8 cellular contexts compared by ENCODE assay signal in genomic region chr18:44887227-44887631, GRCh38.
DNase-seq lines count a peak whose midpoint lies in the region; ATAC-seq, FAIRE-seq and TF ChIP-seq lines count a peak whose summit lies in the region.

No MANE protein-coding gene starts in this region.

- peaks cover 56% of the 10 kb centered on the region for H3K4me1 Mint-ChIP-seq in stimulated activated memory B cell treated with anti-CD40 and anti-IgM and Interleukin-4, amounts not matched to agents 10 μg/mL and 1 μg/mL and 100 μg/mL, for 72 hours

- H4K20me1 ChIP-seq in HepG2 (ENCODE audit: insufficient read depth, low read length) (no peaks in the 10 kb centered on the region), hepatocyte (ENCODE audit: insufficient read depth, poor library complexity, severe bottlenecking) (no peaks in the 10 kb centered on the region)

- peaks cover 22% of the 10 kb centered on the region for H3K36me3 Mint-ChIP-seq in stimulated activated memory B cell treated with anti-CD40 and anti-IgM and Interleukin-4, amounts not matched to agents 10 μg/mL and 1 μg/mL and 100 μg/mL, for 72 hours

- peak; percentile 42 to 90 (median 56) for ATAC-seq in right lobe of liver
- no peak for ATAC-seq in HepG2
- ATAC-seq in HG03060 (IDR thresholded peaks at IDR 0.05; ENCODE audit: low read depth, unreplicated experiment), result peak; percentile 87
- peak; percentile 97 for ATAC-seq in stimulated activated memory B cell treated with anti-CD40 and anti-IgM and Interleukin-4, amounts not matched to agents 10 μg/mL and 1 μg/mL and 100 μg/mL, for 72 hours

- peaks cover 4% of the 10 kb centered on the region for H3K9me3 Mint-ChIP-seq in stimulated activated memory B cell treated with anti-CD40 and anti-IgM and Interleukin-4, amounts not matched to agents 10 μg/mL and 1 μg/mL and 100 μg/mL, for 72 hours

- H3K4me3 Mint-ChIP-seq in stimulated activated memory B cell treated with anti-CD40 and anti-IgM and Interleukin-4, amounts not matched to agents 10 μg/mL and 1 μg/mL and 100 μg/mL, for 72 hours, result peak overlapping the region; percentile 1

- no peak for FAIRE-seq in HepG2 (lab: Jason Lieb, UNC)

- no peak overlapping the region for H3K27ac ChIP-seq in right lobe of liver
- no peak overlapping the region for H3K27ac ChIP-seq in HepG2 (ENCODE audit: extremely low read length, insufficient read depth, low read length)
- peak overlapping the region; percentile 88 for H3K27ac ChIP-seq in hepatocyte

- H3K4me3 ChIP-seq in right lobe of liver, result no peak overlapping the region
- H3K4me3 ChIP-seq in HepG2 (replicated peaks in 1 of 3; ENCODE audit: insufficient read depth in 1 of 3, low read depth in 2 of 3, low read length in 3 of 3), result no peak overlapping the region
- H3K4me3 ChIP-seq in hepatocyte, result no peak overlapping the region

- no peaks in the 10 kb centered on the region for H3K9me2 ChIP-seq in hepatocyte (replicated peaks; ENCODE audit: insufficient read depth)

- in situ Hi-C loops in HepG2 (cut with HindIII; ENCODE audit: extremely low pct_ligation_motif_present, low pct_unique_long_range_greater_than_20kb), result no loop called here

- H3K27ac Mint-ChIP-seq in stimulated activated memory B cell treated with anti-CD40 and anti-IgM and Interleukin-4, amounts not matched to agents 10 μg/mL and 1 μg/mL and 100 μg/mL, for 72 hours, result peak overlapping the region; percentile 95

- no peaks in the 10 kb centered on the region for H3K9me3 ChIP-seq in right lobe of liver
- peaks cover 19% of the 10 kb centered on the region for H3K9me3 ChIP-seq in HepG2 (ENCODE audit: low read length)
- no peaks in the 10 kb centered on the region for H3K9me3 ChIP-seq in hepatocyte (ENCODE audit: low read depth)

- H3K27me3 ChIP-seq in right lobe of liver, result no peaks in the 10 kb centered on the region
- no peaks in the 10 kb centered on the region for H3K27me3 ChIP-seq in HepG2 (ENCODE audit: control insufficient read depth in 1 of 2, insufficient read depth in 2 of 2, low read length in 2 of 2)
- H3K27me3 ChIP-seq in hepatocyte, result no peaks in the 10 kb centered on the region

- no peaks in the 10 kb centered on the region for H3K27me3 Mint-ChIP-seq in stimulated activated memory B cell treated with anti-CD40 and anti-IgM and Interleukin-4, amounts not matched to agents 10 μg/mL and 1 μg/mL and 100 μg/mL, for 72 hours

- no TSS peak for BruUV-seq in HepG2 (replicated peaks; lab: Mats Ljungman, UMichigan)

- H3K4me1 ChIP-seq in right lobe of liver (peaks cover 0 to 24% (median 11%) of the 10 kb centered on the region in 4 donors), HepG2 (ENCODE audit: insufficient read depth, low read length) (no peaks in the 10 kb centered on the region), hepatocyte (ENCODE audit: insufficient read depth) (peaks cover 7% of the 10 kb centered on the region)

- H3K36me3 ChIP-seq in right lobe of liver (no peaks in the 10 kb centered on the region), HepG2 (replicated peaks in 1 of 2; ENCODE audit: control insufficient read depth in 1 of 2, insufficient read depth in 2 of 2, low read length in 2 of 2) (no peaks in the 10 kb centered on the region), hepatocyte (replicated peaks; ENCODE audit: insufficient read depth, low read depth) (no peaks in the 10 kb centered on the region)

- no peak for TF ChIP-seq POLR2A in right lobe of liver (IDR thresholded peaks at IDR 0.05)
- TF ChIP-seq POLR2A in HepG2 (IDR thresholded peaks at IDR 0.05; ENCODE audit: insufficient read depth in 1 of 2, low read depth in 2 of 2, low read length in 2 of 2), result no peak

- DNase-seq in right lobe of liver (peak in 1 of 3 donors; percentile 32), HepG2 (ENCODE audit: low spot score) (no peak), hepatocyte (ENCODE audit: low spot score) (peak; percentile 78), NCI-H2029 (lab: John Stamatoyannopoulos, UW) (no peak), H4 (ENCODE audit: low spot score) (no peak)
- DNase-seq in activated CD4-positive, CD25-positive, alpha-beta regulatory T cell treated with anti-CD3 and anti-CD28 coated beads, Interleukin-2, amount 50 U/mL, for 72 hours, result peak; percentile 31

- intact Hi-C loops in right lobe of liver (cut with DNase I) (no loop called here), HepG2 (cut with micrococcal nuclease; ENCODE audit: unreplicated experiment) (no loop called here)

- POLR2A ChIA-PET in HepG2 (lab: Yijun Ruan, JAX), result no interaction called here

- H3K4me2 ChIP-seq in HepG2 (ENCODE audit: low read depth, low read length) (no peak overlapping the region), hepatocyte (no peak overlapping the region)

- H3K79me2 ChIP-seq in HepG2 (ENCODE audit: insufficient read depth, low read length) (no peaks in the 10 kb centered on the region), hepatocyte (peaks cover 7% of the 10 kb centered on the region)

- CTCF ChIA-PET in HepG2 (lab: Yijun Ruan, JAX; ENCODE audit: low intra/inter-chr PET ratio, low total read pairs), result no interaction called here

- TF ChIP-seq CTCF in right lobe of liver (IDR thresholded peaks at IDR 0.05) (no peak), HepG2 (CRISPR knock-in tag; IDR thresholded peaks at IDR 0.05) (no peak), hepatocyte (IDR thresholded peaks at IDR 0.05; ENCODE audit: poor library complexity) (no peak)

- H3K9ac ChIP-seq in HepG2 (ENCODE audit: insufficient read depth, low read depth, low read length), result no peak overlapping the region

- no peak for TF ChIP-seq RAD21 in HepG2 (CRISPR knock-in tag; IDR thresholded peaks at IDR 0.05)

- H2AFZ ChIP-seq in HepG2 (ENCODE audit: low read length) (no peak overlapping the region), hepatocyte (no peak overlapping the region)

- no peak for TF ChIP-seq EP300 in HepG2 (IDR thresholded peaks at IDR 0.05; ENCODE audit: low read depth in 2 of 2, low read length in 2 of 2)
- no peak for TF ChIP-seq EP300 in HepG2 (CRISPR knock-in tag; IDR thresholded peaks at IDR 0.05; ENCODE audit: borderline replicate concordance)

TF ChIP-seq in HepG2, 621 proteins besides CTCF, POLR2A, EP300 and RAD21:
- TF ChIP-seq ZNF709 (CRISPR knock-in tag; IDR thresholded peaks at IDR 0.05), result no peak
- TF ChIP-seq ZNF768 (CRISPR knock-in tag; IDR thresholded peaks at IDR 0.05), result no peak
- no peak for TF ChIP-seq ZNF775 (CRISPR knock-in tag; IDR thresholded peaks at IDR 0.05; ENCODE audit: borderline replicate concordance)
- TF ChIP-seq SNAPC5 (CRISPR knock-in tag; IDR thresholded peaks at IDR 0.05; ENCODE audit: borderline replicate concordance), result no peak
- no peak for TF ChIP-seq FUBP1 (CRISPR knock-in tag; IDR thresholded peaks at IDR 0.05; ENCODE audit: borderline replicate concordance)
- no peak for TF ChIP-seq POLR2G (IDR thresholded peaks at IDR 0.05; ENCODE audit: low read depth, low read length)
- no peak for TF ChIP-seq ZNF556 (CRISPR knock-in tag; IDR thresholded peaks at IDR 0.05; ENCODE audit: borderline replicate concordance)
- no peak for TF ChIP-seq ZNF552 (CRISPR knock-in tag; IDR thresholded peaks at IDR 0.05; ENCODE audit: borderline replicate concordance)
- TF ChIP-seq ZNF235 (CRISPR knock-in tag; IDR thresholded peaks at IDR 0.05; ENCODE audit: borderline replicate concordance), result no peak

Comparison
In these comparisons a context has a peak if more than half of its experiments do, and no peak if none do; other contexts are left out.
1. DNase-seq: peak in activated CD4-positive, CD25-positive, alpha-beta regulatory T cell treated with anti-CD3 and anti-CD28 coated beads, Interleukin-2, amount 50 U/mL, for 72 hours (single experiment) and hepatocyte (single experiment); none in HepG2 (single experiment), NCI-H2029 (single experiment) and H4 (single experiment).